In genomic region chr14:90381999-90382451, GRCh38 we compare ENCODE assay signal across 9 cellular contexts. TPM values are rescaled to one million over a fixed set of nuclear protein-coding genes. Genes with fewer than 3 reads are reported as not detected.
DNase-seq lines count a peak whose midpoint lies in the region; ATAC-seq and TF ChIP-seq lines count a peak whose summit lies in the region.
"Had no signal": no experiment of that assay in that cellular context is flagged by ENCODE, and none has a peak within 500 bp of the region (broad histone marks: within the 10 kb centered on the region; RNA-seq: fewer than 3 reads in every experiment).

No MANE protein-coding gene starts in this region.

- H3K4me1 Mint-ChIP-seq in type B pancreatic cell (ENCODE audit: unreplicated experiment) = peaks cover 9% of the 10 kb centered on the region

- H3K9ac ChIP-seq in adipocyte (ENCODE audit: low read length) = peak overlapping the region; percentile 99
- peak overlapping the region; percentile 90 for H3K9ac ChIP-seq in iPS-18a (ENCODE audit: low read length)

- WGBS in stomach, 5 donors = 14 to 26% (median 16%) methylated on average over 13 of the region's 13 CpGs

- POLR2A ChIA-PET in GM10248 (lab: Yijun Ruan, JAX) = interaction anchor here (1.5 to 4.5 kb wide), 2 partner anchors 15 to 18 kb away, joined by 3 to 39 read pairs; partner anchors contain the start of gene CALM1

- H3K27me3 Mint-ChIP-seq in type B pancreatic cell = no peaks in the 10 kb centered on the region
- H3K27me3 Mint-ChIP-seq: T-cell had no signal

- TF ChIP-seq EP300 in stomach (IDR thresholded peaks at IDR 0.05) = no peak

- TF ChIP-seq CTCF in stomach (IDR thresholded peaks at IDR 0.05) (no peak), GM10248 (IDR thresholded peaks at IDR 0.05; ENCODE audit: control extremely low read depth, extremely low read depth, low read depth, missing control alignments) (no peak), type B pancreatic cell (conservative IDR thresholded peaks at IDR 0.05) (no peak)

- H3K9me3 Mint-ChIP-seq in type B pancreatic cell = no peaks in the 10 kb centered on the region
- H3K9me3 Mint-ChIP-seq: T-cell had no signal

- H3K4me3 ChIP-seq in adipocyte (ENCODE audit: low read length) (peak overlapping the region; percentile 90), iPS-18a (ENCODE audit: low read length) (peak overlapping the region; percentile 85), stomach (peak overlapping the region; percentile 43 to 65 (median 58))

- no peak overlapping the region for H3K4me3 Mint-ChIP-seq in type B pancreatic cell
- H3K4me3 Mint-ChIP-seq: T-cell had no signal

- no peaks in the 10 kb centered on the region for H3K36me3 Mint-ChIP-seq in type B pancreatic cell
- H3K36me3 Mint-ChIP-seq: T-cell had no signal

- no peak overlapping the region for H3K27ac Mint-ChIP-seq in type B pancreatic cell
- H3K27ac Mint-ChIP-seq: T-cell had no signal

- H3K27ac ChIP-seq in iPS-18a (ENCODE audit: low read length) (peak overlapping the region; percentile 72), stomach (peak overlapping the region; percentile 92 to 100 (median 99))

- peak; percentile 16 for DNase-seq in ELR (ENCODE audit: low read depth)
- DNase-seq in NCI-H146 (lab: John Stamatoyannopoulos, UW) = peak; percentile 92
- no peak for DNase-seq in adipocyte (ENCODE audit: low read depth)
- peak; percentile 73 for DNase-seq in stomach
- DNase-seq in GM10248 (ENCODE audit: extremely low spot score) = no peak
- DNase-seq in type B pancreatic cell (ENCODE audit: extremely low spot score, unreplicated experiment) = no peak

- CTCF ChIA-PET in GM10248 (lab: Yijun Ruan, JAX) = interaction anchor here (5.9 kb wide), 1 partner anchor 18 kb away, joined by 40 read pairs; no protein-coding TSS in a partner anchor

- H3K36me3 ChIP-seq in adipocyte (ENCODE audit: control insufficient read depth, insufficient read depth, low read length, severe bottlenecking) (no peaks in the 10 kb centered on the region), iPS-18a (ENCODE audit: control insufficient read depth, low read depth, low read length) (no peaks in the 10 kb centered on the region), stomach (no peaks in the 10 kb centered on the region)

- ATAC-seq in GM18873 (IDR thresholded peaks at IDR 0.05; ENCODE audit: low FRiP score, unreplicated experiment) = no peak

- intact Hi-C loops in stomach (cut with DNase I; ENCODE audit: low total_unique reads) = no loop called here

- no peaks in the 10 kb centered on the region for H3K27me3 ChIP-seq in adipocyte (replicated peaks; ENCODE audit: control insufficient read depth, insufficient read depth, low read length)
- H3K27me3 ChIP-seq in iPS-18a (ENCODE audit: control insufficient read depth, insufficient read depth, low read length) = peaks cover 14% of the 10 kb centered on the region
- H3K27me3 ChIP-seq in stomach = no peaks in the 10 kb centered on the region

- TF ChIP-seq POLR2A in stomach (IDR thresholded peaks at IDR 0.05) = no peak

- H3K4me1 ChIP-seq in adipocyte (ENCODE audit: control insufficient read depth, insufficient read depth, low read length) = peaks cover 41% of the 10 kb centered on the region
- peaks cover 17% of the 10 kb centered on the region for H3K4me1 ChIP-seq in iPS-18a (ENCODE audit: control insufficient read depth, low read depth, low read length)
- peaks cover 14 to 40% (median 30%) of the 10 kb centered on the region in 4 donors for H3K4me1 ChIP-seq in stomach

- H3K9me3 ChIP-seq in adipocyte (ENCODE audit: control insufficient read depth, low read length) = no peaks in the 10 kb centered on the region
- no peaks in the 10 kb centered on the region for H3K9me3 ChIP-seq in iPS-18a (ENCODE audit: control insufficient read depth, low read depth, low read length)
- no peaks in the 10 kb centered on the region for H3K9me3 ChIP-seq in stomach

RNA-seq across cellular contexts. Expression of gene CALM1, which starts 14.8 kb away (rescaled TPM):
- total RNA-seq in stomach (1,000 to 10,000 TPM in 1 of 5 donors, 100 to 1,000 TPM in 4; 213 to 1,126 (median 441) TPM), type B pancreatic cell (ENCODE audit: low replicate concordance) (347 and 430 TPM in 2 replicates)
- 100 to 1,000 TPM; 278 to 342 (median 327) TPM for polyA plus RNA-seq in stomach

RNA-seq across cellular contexts. Expression of gene NRDE2, which starts 50.3 kb away (rescaled TPM):
- 10 to 100 TPM in 4 of 5 donors, 1 to 10 TPM in 1; 8.9 to 34.8 (median 29.2) TPM for total RNA-seq in stomach
- 1 to 10 TPM; 5.7 to 9.0 (median 7.3) TPM for polyA plus RNA-seq in stomach
- 17.5 and 22.8 TPM in 2 replicates for total RNA-seq in type B pancreatic cell (ENCODE audit: low replicate concordance)

Comparison
In these comparisons a context has a peak if more than half of its experiments do, and no peak if none do; other contexts are left out.
1. DNase-seq: peak in ELR (single experiment), NCI-H146 (single experiment) and stomach (single experiment); none in adipocyte (single experiment), GM10248 (single experiment) and type B pancreatic cell (single experiment).
2. Peak in every context shown above with its lines, with median percentiles within 50 percentile points of each other: H3K4me3 ChIP-seq.